In the genomic region with DNA sequence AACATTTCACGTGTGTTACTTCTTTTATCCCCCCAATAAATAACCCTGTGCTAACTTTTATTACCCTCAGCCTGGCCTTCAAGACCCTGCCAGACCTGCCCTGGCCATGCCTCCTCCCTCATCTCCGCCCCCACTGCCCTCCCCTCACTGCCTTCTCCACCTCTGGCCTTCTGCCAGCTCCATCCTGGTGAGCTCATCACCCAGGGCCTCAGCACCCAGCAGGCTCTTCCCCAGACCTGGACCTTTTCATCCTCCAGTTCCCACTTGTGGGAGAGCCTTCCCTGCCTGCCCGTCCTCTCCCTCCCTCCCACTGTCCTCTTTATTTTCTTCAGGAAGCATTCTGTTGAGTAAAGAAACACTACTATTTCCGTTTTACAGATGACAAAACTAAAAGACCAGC, we compare ENCODE assay signal across 10 cellular contexts.
DNase-seq lines count a peak whose midpoint lies in the region; ATAC-seq and TF ChIP-seq lines count a peak whose summit lies in the region.
"Had no signal": no experiment of that assay in that cellular context is flagged by ENCODE, and none has a peak within 500 bp of the region (broad histone marks: within the 10 kb centered on the region; RNA-seq: fewer than 3 reads in every experiment).

No MANE protein-coding gene starts in this region.

- no peaks in the 10 kb centered on the region for H3K4me1 ChIP-seq in neural progenitor cell
- H3K4me1 ChIP-seq: HAP-1 had no signal

- no peak overlapping the region for H2AFZ ChIP-seq in neural progenitor cell (replicated peaks)

- peaks cover 19% of the 10 kb centered on the region for H3K79me2 ChIP-seq in neural progenitor cell (ENCODE audit: low read depth)

- H3K27ac ChIP-seq in coronary artery, result peak overlapping the region; percentile 54 to 83
- no peak overlapping the region for H3K27ac ChIP-seq in neural progenitor cell

- ATAC-seq in HG03457 (IDR thresholded peaks at IDR 0.05; ENCODE audit: unreplicated experiment), result no peak
- no peak for ATAC-seq in sciatic nerve

- peaks cover 15% of the 10 kb centered on the region for H3K36me3 Mint-ChIP-seq in neural progenitor cell

- H3F3A ChIP-seq in neural progenitor cell (ENCODE audit: low read depth), result no peaks in the 10 kb centered on the region

- H3K9me3 ChIP-seq in neural progenitor cell (ENCODE audit: low read depth), result no peaks in the 10 kb centered on the region
- H3K9me3 ChIP-seq: HAP-1 had no signal

- no peaks in the 10 kb centered on the region for H3K27me3 ChIP-seq in neural progenitor cell

- DNase-seq in EL (peak; percentile 66), NCI-H2196 treated with DMSO at 0.1 percent for 48 hours (lab: John Stamatoyannopoulos, UW; ENCODE audit: unreplicated experiment) (peak; percentile 69), coronary artery (ENCODE audit: low spot score) (no peak), neural progenitor cell (ENCODE audit: low spot score) (no peak), NCI-H526 treated with DMSO at 0.1 percent for 48 hours (lab: John Stamatoyannopoulos, UW) (no peak), sciatic nerve (ENCODE audit: low spot score) (no peak)
- DNase-seq: activated effector memory CD4-positive, alpha-beta T cell treated with anti-CD3 and anti-CD28 coated beads, Interleukin-2, amount 50 U/mL, for 16 hours; foreskin melanocyte had no signal

- H3K27ac Mint-ChIP-seq in neural progenitor cell, result peak overlapping the region; percentile 50

- no peak overlapping the region for H3K4me2 ChIP-seq in neural progenitor cell

- peaks cover 21% of the 10 kb centered on the region for H4K20me1 ChIP-seq in neural progenitor cell (ENCODE audit: low read depth)

- H3K4me3 ChIP-seq in coronary artery (no peak overlapping the region), neural progenitor cell (no peak overlapping the region)
- H3K4me3 ChIP-seq: HAP-1 had no signal

- no peaks in the 10 kb centered on the region for H3K27me3 Mint-ChIP-seq in neural progenitor cell (ENCODE audit: insufficient read depth, low read depth)

- TF ChIP-seq CTCF in coronary artery (IDR thresholded peaks at IDR 0.05) (no peak), neural progenitor cell (IDR thresholded peaks at IDR 0.05) (no peak)

- no peaks in the 10 kb centered on the region for H3K9me3 Mint-ChIP-seq in neural progenitor cell

- intact Hi-C loops in sciatic nerve (cut with DNase I), result no loop called here

- peaks cover 2% of the 10 kb centered on the region for H3K4me1 Mint-ChIP-seq in neural progenitor cell

- H3K4me3 Mint-ChIP-seq in neural progenitor cell, result no peak overlapping the region

- H3K36me3 ChIP-seq in neural progenitor cell, result no peaks in the 10 kb centered on the region

- H3K9ac ChIP-seq in neural progenitor cell, result no peak overlapping the region

Comparison
In these comparisons a context has a peak if more than half of its experiments do, and no peak if none do; other contexts are left out.
1. DNase-seq: peak in EL (single experiment) and NCI-H2196 treated with DMSO at 0.1 percent for 48 hours (single experiment); none in coronary artery (single experiment), neural progenitor cell (single experiment), NCI-H526 treated with DMSO at 0.1 percent for 48 hours (single experiment) and sciatic nerve (single experiment).